Comparison of ENCODE assay signal across 1 cellular context in genomic region chr2:70226781-70227180, GRCh38.
TF ChIP-seq lines count a peak whose summit lies in the region.

No MANE protein-coding gene starts in this region.

TF ChIP-seq in WTC11, 78 proteins besides CTCF, POLR2A, EP300 and RAD21 (continued from another document):
- TF ChIP-seq STAT6 (CRISPR knock-in tag; conservative IDR thresholded peaks at IDR 0.05; ENCODE audit: low read depth) (no peak), IRF1 (CRISPR knock-in tag; IDR thresholded peaks at IDR 0.05) (no peak), AR (CRISPR knock-in tag; IDR thresholded peaks at IDR 0.05) (no peak), ATF2 (CRISPR knock-in tag; IDR thresholded peaks at IDR 0.05; ENCODE audit: borderline replicate concordance, low read depth) (no peak), ZNF317 (CRISPR knock-in tag; IDR thresholded peaks at IDR 0.05; ENCODE audit: borderline replicate concordance, low read depth) (no peak), ZBTB43 (CRISPR knock-in tag; IDR thresholded peaks at IDR 0.05) (no peak), NR2C2 (CRISPR knock-in tag; IDR thresholded peaks at IDR 0.05) (no peak), CREM (CRISPR knock-in tag; IDR thresholded peaks at IDR 0.05) (no peak), MXD4 (CRISPR knock-in tag; IDR thresholded peaks at IDR 0.05; ENCODE audit: borderline replicate concordance) (no peak), ATF1 (CRISPR knock-in tag; IDR thresholded peaks at IDR 0.05) (no peak), NFATC4 (CRISPR knock-in tag; IDR thresholded peaks at IDR 0.05) (no peak), OVOL2 (CRISPR knock-in tag; IDR thresholded peaks at IDR 0.05; ENCODE audit: borderline replicate concordance) (no peak), NFYB (CRISPR knock-in tag; conservative IDR thresholded peaks at IDR 0.05; ENCODE audit: low read depth) (no peak)
- TF ChIP-seq, protein P1, sequence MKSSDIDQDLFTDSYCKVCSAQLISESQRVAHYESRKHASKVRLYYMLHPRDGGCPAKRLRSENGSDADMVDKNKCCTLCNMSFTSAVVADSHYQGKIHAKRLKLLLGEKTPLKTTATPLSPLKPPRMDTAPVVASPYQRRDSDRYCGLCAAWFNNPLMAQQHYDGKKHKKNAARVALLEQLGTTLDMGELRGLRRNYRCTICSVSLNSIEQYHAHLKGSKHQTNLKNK (CRISPR knock-in tag; IDR thresholded peaks at IDR 0.05), result no peak
- TF ChIP-seq, protein P2, sequence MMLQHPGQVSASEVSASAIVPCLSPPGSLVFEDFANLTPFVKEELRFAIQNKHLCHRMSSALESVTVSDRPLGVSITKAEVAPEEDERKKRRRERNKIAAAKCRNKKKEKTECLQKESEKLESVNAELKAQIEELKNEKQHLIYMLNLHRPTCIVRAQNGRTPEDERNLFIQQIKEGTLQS (CRISPR knock-in tag; conservative IDR thresholded peaks at IDR 0.05), result no peak
- TF ChIP-seq, protein P3, sequence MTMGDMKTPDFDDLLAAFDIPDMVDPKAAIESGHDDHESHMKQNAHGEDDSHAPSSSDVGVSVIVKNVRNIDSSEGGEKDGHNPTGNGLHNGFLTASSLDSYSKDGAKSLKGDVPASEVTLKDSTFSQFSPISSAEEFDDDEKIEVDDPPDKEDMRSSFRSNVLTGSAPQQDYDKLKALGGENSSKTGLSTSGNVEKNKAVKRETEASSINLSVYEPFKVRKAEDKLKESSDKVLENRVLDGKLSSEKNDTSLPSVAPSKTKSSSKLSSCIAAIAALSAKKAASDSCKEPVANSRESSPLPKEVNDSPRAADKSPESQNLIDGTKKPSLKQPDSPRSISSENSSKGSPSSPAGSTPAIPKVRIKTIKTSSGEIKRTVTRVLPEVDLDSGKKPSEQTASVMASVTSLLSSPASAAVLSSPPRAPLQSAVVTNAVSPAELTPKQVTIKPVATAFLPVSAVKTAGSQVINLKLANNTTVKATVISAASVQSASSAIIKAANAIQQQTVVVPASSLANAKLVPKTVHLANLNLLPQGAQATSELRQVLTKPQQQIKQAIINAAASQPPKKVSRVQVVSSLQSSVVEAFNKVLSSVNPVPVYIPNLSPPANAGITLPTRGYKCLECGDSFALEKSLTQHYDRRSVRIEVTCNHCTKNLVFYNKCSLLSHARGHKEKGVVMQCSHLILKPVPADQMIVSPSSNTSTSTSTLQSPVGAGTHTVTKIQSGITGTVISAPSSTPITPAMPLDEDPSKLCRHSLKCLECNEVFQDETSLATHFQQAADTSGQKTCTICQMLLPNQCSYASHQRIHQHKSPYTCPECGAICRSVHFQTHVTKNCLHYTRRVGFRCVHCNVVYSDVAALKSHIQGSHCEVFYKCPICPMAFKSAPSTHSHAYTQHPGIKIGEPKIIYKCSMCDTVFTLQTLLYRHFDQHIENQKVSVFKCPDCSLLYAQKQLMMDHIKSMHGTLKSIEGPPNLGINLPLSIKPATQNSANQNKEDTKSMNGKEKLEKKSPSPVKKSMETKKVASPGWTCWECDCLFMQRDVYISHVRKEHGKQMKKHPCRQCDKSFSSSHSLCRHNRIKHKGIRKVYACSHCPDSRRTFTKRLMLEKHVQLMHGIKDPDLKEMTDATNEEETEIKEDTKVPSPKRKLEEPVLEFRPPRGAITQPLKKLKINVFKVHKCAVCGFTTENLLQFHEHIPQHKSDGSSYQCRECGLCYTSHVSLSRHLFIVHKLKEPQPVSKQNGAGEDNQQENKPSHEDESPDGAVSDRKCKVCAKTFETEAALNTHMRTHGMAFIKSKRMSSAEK (CRISPR knock-in tag; IDR thresholded peaks at IDR 0.05; ENCODE audit: borderline replicate concordance), result no peak
TF ChIP-seq in WTC11: peak in this region for 0.
